12 cellular contexts compared by ENCODE assay signal in genomic region chr11:43546561-43547410, GRCh38.
DNase-seq lines count a peak whose midpoint lies in the region; ATAC-seq and TF ChIP-seq lines count a peak whose summit lies in the region.
"Had no signal": no experiment of that assay in that cellular context is flagged by ENCODE, and none has a peak within 500 bp of the region (broad histone marks: within the 10 kb centered on the region; RNA-seq: fewer than 3 reads in every experiment).

No MANE protein-coding gene starts in this region.

- peak overlapping the region; percentile 74 for H3K4me2 ChIP-seq in mammary epithelial cell (ENCODE audit: insufficient read depth, low read depth, low read length)
- H3K4me2 ChIP-seq in smooth muscle cell, result peak overlapping the region; percentile 78

- intact Hi-C loops in mammary epithelial cell (cut with micrococcal nuclease), result no loop called here

- H2AFZ ChIP-seq in mammary epithelial cell (ENCODE audit: low read depth, low read length) (peak overlapping the region; percentile 31), smooth muscle cell (ENCODE audit: low read depth) (no peak overlapping the region)

- H3K4me1 ChIP-seq in mammary epithelial cell (ENCODE audit: insufficient read depth, low read length) (peaks cover 17% of the 10 kb centered on the region), smooth muscle cell (ENCODE audit: low read depth) (peaks cover 4% of the 10 kb centered on the region)

- ATAC-seq in HG02678 (IDR thresholded peaks at IDR 0.05; ENCODE audit: unreplicated experiment), result no peak

- H4K20me1 ChIP-seq in mammary epithelial cell (ENCODE audit: insufficient read depth, low read length) (no peaks in the 10 kb centered on the region), smooth muscle cell (ENCODE audit: low read depth) (no peaks in the 10 kb centered on the region)

- H3K27ac ChIP-seq in mammary epithelial cell (ENCODE audit: insufficient read depth, low read depth, low read length) (no peak overlapping the region), smooth muscle cell (ENCODE audit: low read depth) (no peak overlapping the region), RWPE1 (no peak overlapping the region)
- H3K27ac ChIP-seq: 22Rv1 had no signal

- CTCF ChIA-PET in mammary epithelial cell (lab: Charles Lee; ENCODE audit: low non-redundant PET), result no interaction called here
- CTCF ChIA-PET in RWPE1 (lab: Yijun Ruan, JAX), result interaction anchor here (0.6 to 1.1 kb wide), 3 partner anchors 18 to 43 kb away, joined by 3 to 6 read pairs (median 3); no protein-coding TSS in a partner anchor

- POLR2A ChIA-PET in RWPE1 (lab: Yijun Ruan, JAX; ENCODE audit: low non-redundant PET), result no interaction called here

- dilution Hi-C loops in mammary epithelial cell (cut with HindIII; ENCODE audit: low sequenced_read_pairs), result no loop called here

- H3K4me3 ChIP-seq in mammary epithelial cell (replicated peaks in 1 of 3; ENCODE audit: insufficient read depth in 1 of 3, low read depth in 2 of 3, low read length in 3 of 3) (peak overlapping the region in 2 of 3 experiments; percentile 18 to 41), smooth muscle cell (no peak overlapping the region)

- H3K9ac ChIP-seq in mammary epithelial cell (ENCODE audit: insufficient read depth, low read length) (no peak overlapping the region), smooth muscle cell (ENCODE audit: low read depth) (no peak overlapping the region)

- WGBS in mammary epithelial cell (ENCODE audit: low coverage, missing lambda C conversion rate), result 50% methylated on average over 18 of the region's 25 CpGs
- WGBS in smooth muscle cell (ENCODE audit: low lambda C conversion rate), result 63% methylated on average over 24 of the region's 25 CpGs

- no peaks in the 10 kb centered on the region for H3K27me3 ChIP-seq in mammary epithelial cell (ENCODE audit: insufficient read depth, low read length)
- peaks cover 17% of the 10 kb centered on the region for H3K27me3 ChIP-seq in smooth muscle cell (ENCODE audit: low read depth)

- H3K79me2 ChIP-seq in mammary epithelial cell (ENCODE audit: insufficient read depth, low read length) (no peaks in the 10 kb centered on the region), smooth muscle cell (ENCODE audit: low read depth) (no peaks in the 10 kb centered on the region)

- DNase-seq in DMS153 (lab: John Stamatoyannopoulos, UW), result peak; percentile 14
- DNase-seq in DMS153 treated with DMSO at 0.1 percent for 48 hours (lab: John Stamatoyannopoulos, UW; ENCODE audit: unreplicated experiment), result no peak
- DNase-seq in mammary epithelial cell, result no peak
- DNase-seq in left kidney (ENCODE audit: low read depth, low spot score), result peak; percentile 22
- DNase-seq in smooth muscle cell (lab: John Stamatoyannopoulos, UW; ENCODE audit: unreplicated experiment), result no peak
- no peak for DNase-seq in LoVo (ENCODE audit: low spot score)
- DNase-seq in RWPE1 (ENCODE audit: low spot score), result no peak
- DNase-seq: activated CD4-positive, CD25-positive, alpha-beta regulatory T cell treated with anti-CD3 and anti-CD28 coated beads, Interleukin-2, amount 50 U/mL, for 72 hours; activated T-cell treated with anti-CD3 and anti-CD28 coated beads, Interleukin-2, amount 50 U/mL, for 24 hours; CD4-positive, CD25-positive, alpha-beta regulatory T cell had no signal

- H3F3A ChIP-seq in smooth muscle cell (ENCODE audit: low read depth), result no peaks in the 10 kb centered on the region

- no TSS peak for BruUV-seq in mammary epithelial cell (replicated peaks; lab: Mats Ljungman, UMichigan)

- H3K9me3 ChIP-seq in mammary epithelial cell (replicated peaks; ENCODE audit: insufficient read depth, low read length), result no peaks in the 10 kb centered on the region
- no peaks in the 10 kb centered on the region for H3K9me3 ChIP-seq in smooth muscle cell (replicated peaks; ENCODE audit: low read depth)

- TF ChIP-seq CTCF in mammary epithelial cell (conservative IDR thresholded peaks at IDR 0.05 in 1 of 2, IDR thresholded peaks at IDR 0.05 in 1 of 2; ENCODE audit: extremely low read depth in 1 of 2, insufficient read depth in 1 of 2, low read depth in 1 of 2, low read length in 2 of 2) (no peak), smooth muscle cell (IDR thresholded peaks at IDR 0.05; ENCODE audit: borderline replicate concordance, insufficient read depth, poor library complexity, severe bottlenecking) (no peak), RWPE1 (conservative IDR thresholded peaks at IDR 0.05; ENCODE audit: low read depth) (no peak)

- in situ Hi-C loops in mammary epithelial cell (cut with MboI; ENCODE audit: low sequenced_read_pairs in 2 of 2), result no loop called here

- no peaks in the 10 kb centered on the region for H3K36me3 ChIP-seq in mammary epithelial cell (ENCODE audit: insufficient read depth, low read length)
- H3K36me3 ChIP-seq in smooth muscle cell (ENCODE audit: low read depth), result no peaks in the 10 kb centered on the region

Comparison
In these comparisons a context has a peak if more than half of its experiments do, and no peak if none do; other contexts are left out.
1. DNase-seq: peak in DMS153 (single experiment) and left kidney (single experiment); none in DMS153 treated with DMSO at 0.1 percent for 48 hours (single experiment), mammary epithelial cell (single experiment), smooth muscle cell (single experiment), LoVo (single experiment) and RWPE1 (single experiment).